8 cellular contexts compared by ENCODE assay signal in the genomic region with DNA sequence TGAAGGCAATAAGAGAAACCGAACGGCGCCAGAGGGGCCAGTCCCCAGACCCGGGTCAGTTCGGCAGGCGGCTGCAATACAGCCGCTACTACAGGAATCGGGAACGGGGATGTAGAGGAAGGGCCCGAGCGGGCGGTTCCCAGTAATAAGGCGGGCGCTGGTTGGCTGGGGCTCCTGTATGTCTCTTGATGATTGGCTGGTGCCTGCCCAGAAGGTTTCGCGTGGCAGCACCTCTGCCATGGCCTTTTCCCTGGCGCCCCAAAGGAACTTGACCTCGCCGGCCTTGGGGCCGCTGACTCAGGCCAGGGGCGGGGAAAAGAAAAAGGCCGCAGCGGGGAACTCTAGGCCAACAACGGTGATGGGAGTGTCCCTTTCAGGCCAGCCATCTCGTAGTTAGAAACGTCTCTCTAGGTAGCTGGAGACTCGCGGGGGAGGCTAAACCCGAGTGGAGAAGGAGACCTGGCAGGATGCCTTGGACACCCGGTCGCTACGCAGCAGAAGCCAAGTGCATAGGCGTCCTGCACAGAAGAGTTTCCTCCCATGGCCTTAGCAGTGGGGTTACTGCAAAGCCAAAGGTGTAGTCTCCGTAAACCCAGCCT. TPM values are rescaled to one million over a fixed set of nuclear protein-coding genes. Genes with fewer than 3 reads are reported as not detected.
DNase-seq lines count a peak whose midpoint lies in the region; ATAC-seq and TF ChIP-seq lines count a peak whose summit lies in the region.

A gene with protein sequence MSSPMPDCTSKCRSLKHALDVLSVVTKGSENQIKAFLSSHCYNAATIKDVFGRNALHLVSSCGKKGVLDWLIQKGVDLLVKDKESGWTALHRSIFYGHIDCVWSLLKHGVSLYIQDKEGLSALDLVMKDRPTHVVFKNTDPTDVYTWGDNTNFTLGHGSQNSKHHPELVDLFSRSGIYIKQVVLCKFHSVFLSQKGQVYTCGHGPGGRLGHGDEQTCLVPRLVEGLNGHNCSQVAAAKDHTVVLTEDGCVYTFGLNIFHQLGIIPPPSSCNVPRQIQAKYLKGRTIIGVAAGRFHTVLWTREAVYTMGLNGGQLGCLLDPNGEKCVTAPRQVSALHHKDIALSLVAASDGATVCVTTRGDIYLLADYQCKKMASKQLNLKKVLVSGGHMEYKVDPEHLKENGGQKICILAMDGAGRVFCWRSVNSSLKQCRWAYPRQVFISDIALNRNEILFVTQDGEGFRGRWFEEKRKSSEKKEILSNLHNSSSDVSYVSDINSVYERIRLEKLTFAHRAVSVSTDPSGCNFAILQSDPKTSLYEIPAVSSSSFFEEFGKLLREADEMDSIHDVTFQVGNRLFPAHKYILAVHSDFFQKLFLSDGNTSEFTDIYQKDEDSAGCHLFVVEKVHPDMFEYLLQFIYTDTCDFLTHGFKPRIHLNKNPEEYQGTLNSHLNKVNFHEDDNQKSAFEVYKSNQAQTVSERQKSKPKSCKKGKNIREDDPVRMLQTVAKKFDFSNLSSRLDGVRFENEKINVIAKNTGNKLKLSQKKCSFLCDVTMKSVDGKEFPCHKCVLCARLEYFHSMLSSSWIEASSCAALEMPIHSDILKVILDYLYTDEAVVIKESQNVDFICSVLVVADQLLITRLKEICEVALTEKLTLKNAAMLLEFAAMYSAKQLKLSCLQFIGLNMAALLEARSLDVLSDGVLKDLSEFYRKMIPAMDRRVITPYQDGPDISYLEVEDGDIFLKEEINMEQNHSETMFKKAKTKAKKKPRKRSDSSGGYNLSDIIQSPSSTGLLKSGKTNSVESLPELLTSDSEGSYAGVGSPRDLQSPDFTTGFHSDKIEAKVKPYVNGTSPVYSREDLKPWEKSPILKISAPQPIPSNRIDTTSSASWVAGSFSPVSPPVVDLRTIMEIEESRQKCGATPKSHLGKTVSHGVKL (N-terminal part only) (minus strand): TSS at position 111 of the 599 bp plus-strand sequence. CDS start 7,258 bp downstream, outside the sequence.

- TF ChIP-seq CTCF in BJ (IDR thresholded peaks at IDR 0.05; ENCODE audit: insufficient read depth, low read depth, low read length): no peak
- no peak for TF ChIP-seq CTCF in coronary artery (IDR thresholded peaks at IDR 0.05)

- H3K4me1 Mint-ChIP-seq in activated CD4-positive, alpha-beta T cell treated with anti-CD3 and anti-CD28 coated beads, Interleukin-2, amount 10 ng/mL, durations not matched to agents 24 days and 14 days: peaks cover 24% of the 10 kb centered on the region

- ATAC-seq in GM19324 (IDR thresholded peaks at IDR 0.05; ENCODE audit: low FRiP score, unreplicated experiment): peak; percentile 91
- peak; percentile 79 for ATAC-seq in HG03469 (IDR thresholded peaks at IDR 0.05; ENCODE audit: unreplicated experiment)
- ATAC-seq in left lobe of liver: peak; percentile 91

- H3K4me3 ChIP-seq in BJ (ENCODE audit: low read depth, low read length) (peak within 1 kb of the TSS; percentile 61), coronary artery (peak within 1 kb of the TSS; percentile 98)

- H3K27ac Mint-ChIP-seq in activated CD4-positive, alpha-beta T cell treated with anti-CD3 and anti-CD28 coated beads, Interleukin-2, amount 10 ng/mL, durations not matched to agents 24 days and 14 days: peak within 1 kb of the TSS; percentile 96

- peak within 1 kb of the TSS; percentile 88 to 97 for H3K27ac ChIP-seq in coronary artery

- H3K9me3 Mint-ChIP-seq in activated CD4-positive, alpha-beta T cell treated with anti-CD3 and anti-CD28 coated beads, Interleukin-2, amount 10 ng/mL, durations not matched to agents 24 days and 14 days: no peaks in the 10 kb centered on the region

- CTCF ChIA-PET in BJ (lab: Yijun Ruan, JAX): interaction anchor here (1.2 to 3.6 kb wide), 6 partner anchors 13 to 820 kb away, joined by 3 to 15 read pairs (median 6); a partner anchor contains a TSS

- H3K27me3 Mint-ChIP-seq in activated CD4-positive, alpha-beta T cell treated with anti-CD3 and anti-CD28 coated beads, Interleukin-2, amount 10 ng/mL, durations not matched to agents 24 days and 14 days: peaks cover 2% of the 10 kb centered on the region

- H3K36me3 ChIP-seq in BJ (ENCODE audit: control insufficient read depth, insufficient read depth, low read length): no peaks in the 10 kb centered on the region

- intact Hi-C loops in activated CD4-positive, alpha-beta T cell treated with anti-CD3 and anti-CD28 coated beads, Interleukin-2, amount 10 ng/mL, durations not matched to agents 24 days and 14 days (cut with micrococcal nuclease): loop anchor here (1.0 to 5.0 kb wide), 4 partner anchors 495 to 1980 kb away; a partner anchor contains a TSS

- peaks cover 20% of the 10 kb centered on the region for H3K36me3 Mint-ChIP-seq in activated CD4-positive, alpha-beta T cell treated with anti-CD3 and anti-CD28 coated beads, Interleukin-2, amount 10 ng/mL, durations not matched to agents 24 days and 14 days (ENCODE audit: low read depth)

- peak within 1 kb of the TSS; percentile 96 for H3K4me3 Mint-ChIP-seq in activated CD4-positive, alpha-beta T cell treated with anti-CD3 and anti-CD28 coated beads, Interleukin-2, amount 10 ng/mL, durations not matched to agents 24 days and 14 days

- POLR2A ChIA-PET in BJ (lab: Charles Lee): interaction anchor here (0.5 kb wide), 1 partner anchor 943 kb away, joined by 3 read pairs; no protein-coding TSS in a partner anchor

- DNase-seq in BJ (ENCODE audit: low read depth) (peak; percentile 58), NCI-H526 treated with DMSO at 0.1 percent for 48 hours (lab: John Stamatoyannopoulos, UW) (peak; percentile 92), coronary artery (ENCODE audit: low spot score) (peak; percentile 98), left lobe of liver (ENCODE audit: low spot score) (peak; percentile 99)
- DNase-seq in activated CD4-positive, alpha-beta T cell treated with anti-CD3 and anti-CD28 coated beads, Interleukin-2, amount 10 ng/mL, durations not matched to agents 24 days and 14 days: peak; percentile 98
- DNase-seq in stimulated activated CD4-positive, alpha-beta T cell treated with anti-CD3 and anti-CD28 coated beads, Interleukin-2, amount 100 ng/mL, for 48 hours: peak; percentile 86 to 88

- H3K27me3 ChIP-seq in BJ (ENCODE audit: control insufficient read depth, insufficient read depth, low read length): no peaks in the 10 kb centered on the region

RNA-seq across cellular contexts. Expression of the gene that starts here (rescaled TPM):
- polyA plus RNA-seq in BJ (2011; rRNA removed): 13.0 and 29.8 TPM in 2 replicates
- polyA minus RNA-seq in BJ (2011; rRNA and poly(A)+ RNA removed): 28.6 and 31.9 TPM in 2 replicates
- total RNA-seq in activated CD4-positive, alpha-beta T cell treated with anti-CD3 and anti-CD28 coated beads, Interleukin-2, amount 10 ng/mL, durations not matched to agents 24 days and 14 days: 37.2 and 37.7 TPM in 2 replicates
- total RNA-seq in left lobe of liver: 27.7 TPM

Comparison
In these comparisons a context has a peak if more than half of its experiments do, and no peak if none do; other contexts are left out.
1. Peak in every context shown above with its lines: DNase-seq, ATAC-seq, H3K4me3 ChIP-seq and H3K27ac ChIP-seq.